Comparison of ENCODE assay signal across 12 cellular contexts in genomic region chr5:64766105-64766504, GRCh38. TPM values are rescaled to one million over a fixed set of nuclear protein-coding genes. Genes with fewer than 3 reads are reported as not detected.
DNase-seq lines count a peak whose midpoint lies in the region; ATAC-seq and TF ChIP-seq lines count a peak whose summit lies in the region.
"Had no signal": no experiment of that assay in that cellular context is flagged by ENCODE, and none has a peak within 500 bp of the region (broad histone marks: within the 10 kb centered on the region; RNA-seq: fewer than 3 reads in every experiment).

No MANE protein-coding gene starts in this region.

- H3F3A ChIP-seq in smooth muscle cell (ENCODE audit: low read depth) = no peaks in the 10 kb centered on the region

- H3K79me2 ChIP-seq in fibroblast of lung (ENCODE audit: control insufficient read depth, insufficient read depth, low read length) = peaks cover 56% of the 10 kb centered on the region
- H3K79me2 ChIP-seq in smooth muscle cell (ENCODE audit: low read depth) = peaks cover 93% of the 10 kb centered on the region

- H3K27ac ChIP-seq in fibroblast of lung (ENCODE audit: insufficient read depth, low read length) = peak overlapping the region; percentile 15
- peak overlapping the region; percentile 40 for H3K27ac ChIP-seq in smooth muscle cell (ENCODE audit: low read depth)

- H2AFZ ChIP-seq in fibroblast of lung (ENCODE audit: low read length) (no peak overlapping the region), smooth muscle cell (ENCODE audit: low read depth) (no peak overlapping the region)

- H3K4me1 Mint-ChIP-seq in activated naive CD8-positive, alpha-beta T cell treated with anti-CD3 and anti-CD28 coated beads, Interleukin-2, amount 10 ng/mL, durations not matched to agents 7 days and 5 days = peaks cover 23% of the 10 kb centered on the region
- H3K4me1 Mint-ChIP-seq in activated naive CD8-positive, alpha-beta T cell treated with anti-CD3 and anti-CD28 coated beads, Interleukin-2, amount 50 U/mL, for 24 hours = peaks cover 39% of the 10 kb centered on the region
- H3K4me1 Mint-ChIP-seq in T-cell = peaks cover 55 to 61% (median 61%) of the 10 kb centered on the region in 3 donors
- peaks cover 37% of the 10 kb centered on the region for H3K4me1 Mint-ChIP-seq in stimulated activated effector memory CD8-positive, alpha-beta T cell treated with anti-CD3 and anti-CD28 coated beads, Interleukin-12 subunit alpha, Interleukin-12 subunit beta, amount 100 ng/mL, for 72 hours

- H3K4me3 ChIP-seq in fibroblast of lung (replicated peaks in 1 of 4; ENCODE audit: control extremely low read depth in 1 of 4, insufficient read depth in 1 of 4, low read depth in 3 of 4, low read length in 4 of 4) = no peak overlapping the region
- H3K4me3 ChIP-seq in smooth muscle cell = no peak overlapping the region

- POLR2A ChIA-PET in activated naive CD8-positive, alpha-beta T cell treated with anti-CD3 and anti-CD28 coated beads, Interleukin-2, amount 10 ng/mL, durations not matched to agents 7 days and 5 days (lab: Charles Lee) = no interaction called here
- POLR2A ChIA-PET in T-cell (lab: Charles Lee) = no interaction called here

- H3K36me3 ChIP-seq in fibroblast of lung (ENCODE audit: control insufficient read depth, insufficient read depth, low read length) (no peaks in the 10 kb centered on the region), smooth muscle cell (ENCODE audit: low read depth) (no peaks in the 10 kb centered on the region)

- TF ChIP-seq CTCF in fibroblast of lung (conservative IDR thresholded peaks at IDR 0.05 in 1 of 2, IDR thresholded peaks at IDR 0.05 in 1 of 2; ENCODE audit: low read depth in 1 of 2, low read length in 2 of 2) = no peak
- TF ChIP-seq CTCF in smooth muscle cell (IDR thresholded peaks at IDR 0.05; ENCODE audit: borderline replicate concordance, insufficient read depth, poor library complexity, severe bottlenecking) = no peak

- no peak for ATAC-seq in activated naive CD8-positive, alpha-beta T cell treated with anti-CD3 and anti-CD28 coated beads, Interleukin-2, amount 10 ng/mL, durations not matched to agents 7 days and 5 days (ENCODE audit: low read depth)
- ATAC-seq in activated naive CD8-positive, alpha-beta T cell treated with anti-CD3 and anti-CD28 coated beads, Interleukin-2, amount 50 U/mL, for 24 hours = no peak
- no peak for ATAC-seq in T-cell (replicated peaks in 1 of 4)
- no peak for ATAC-seq in stimulated activated effector memory CD8-positive, alpha-beta T cell treated with anti-CD3 and anti-CD28 coated beads, Interleukin-12 subunit alpha, Interleukin-12 subunit beta, amount 100 ng/mL, for 72 hours
- ATAC-seq: right cardiac atrium had no signal

- peaks cover 9% of the 10 kb centered on the region for H3K36me3 Mint-ChIP-seq in activated naive CD8-positive, alpha-beta T cell treated with anti-CD3 and anti-CD28 coated beads, Interleukin-2, amount 10 ng/mL, durations not matched to agents 7 days and 5 days
- peaks cover 12% of the 10 kb centered on the region for H3K36me3 Mint-ChIP-seq in activated naive CD8-positive, alpha-beta T cell treated with anti-CD3 and anti-CD28 coated beads, Interleukin-2, amount 50 U/mL, for 24 hours (ENCODE audit: low read depth)
- peaks cover 10% of the 10 kb centered on the region for H3K36me3 Mint-ChIP-seq in T-cell
- peaks cover 27% of the 10 kb centered on the region for H3K36me3 Mint-ChIP-seq in stimulated activated effector memory CD8-positive, alpha-beta T cell treated with anti-CD3 and anti-CD28 coated beads, Interleukin-12 subunit alpha, Interleukin-12 subunit beta, amount 100 ng/mL, for 72 hours

- no peak overlapping the region for H3K4me3 Mint-ChIP-seq in activated naive CD8-positive, alpha-beta T cell treated with anti-CD3 and anti-CD28 coated beads, Interleukin-2, amount 10 ng/mL, durations not matched to agents 7 days and 5 days
- H3K4me3 Mint-ChIP-seq in activated naive CD8-positive, alpha-beta T cell treated with anti-CD3 and anti-CD28 coated beads, Interleukin-2, amount 50 U/mL, for 24 hours = no peak overlapping the region
- H3K4me3 Mint-ChIP-seq in T-cell = peak overlapping the region in 2 of 3 donors; percentile 7 to 98
- no peak overlapping the region for H3K4me3 Mint-ChIP-seq in stimulated activated effector memory CD8-positive, alpha-beta T cell treated with anti-CD3 and anti-CD28 coated beads, Interleukin-12 subunit alpha, Interleukin-12 subunit beta, amount 100 ng/mL, for 72 hours

- H3K9me3 Mint-ChIP-seq in activated naive CD8-positive, alpha-beta T cell treated with anti-CD3 and anti-CD28 coated beads, Interleukin-2, amount 10 ng/mL, durations not matched to agents 7 days and 5 days = no peaks in the 10 kb centered on the region
- H3K9me3 Mint-ChIP-seq in activated naive CD8-positive, alpha-beta T cell treated with anti-CD3 and anti-CD28 coated beads, Interleukin-2, amount 50 U/mL, for 24 hours = no peaks in the 10 kb centered on the region
- no peaks in the 10 kb centered on the region for H3K9me3 Mint-ChIP-seq in T-cell
- H3K9me3 Mint-ChIP-seq in stimulated activated effector memory CD8-positive, alpha-beta T cell treated with anti-CD3 and anti-CD28 coated beads, Interleukin-12 subunit alpha, Interleukin-12 subunit beta, amount 100 ng/mL, for 72 hours = no peaks in the 10 kb centered on the region
- H3K9me3 Mint-ChIP-seq: memory B cell had no signal

- H3K27ac Mint-ChIP-seq in activated naive CD8-positive, alpha-beta T cell treated with anti-CD3 and anti-CD28 coated beads, Interleukin-2, amount 10 ng/mL, durations not matched to agents 7 days and 5 days = peak overlapping the region; percentile 3
- no peak overlapping the region for H3K27ac Mint-ChIP-seq in activated naive CD8-positive, alpha-beta T cell treated with anti-CD3 and anti-CD28 coated beads, Interleukin-2, amount 50 U/mL, for 24 hours
- peak overlapping the region in 1 of 2 donors; percentile 24 for H3K27ac Mint-ChIP-seq in T-cell
- H3K27ac Mint-ChIP-seq in stimulated activated effector memory CD8-positive, alpha-beta T cell treated with anti-CD3 and anti-CD28 coated beads, Interleukin-12 subunit alpha, Interleukin-12 subunit beta, amount 100 ng/mL, for 72 hours = no peak overlapping the region

- H4K20me1 ChIP-seq in fibroblast of lung (ENCODE audit: control insufficient read depth, extremely low read depth, insufficient read depth, low read length) (no peaks in the 10 kb centered on the region), smooth muscle cell (ENCODE audit: low read depth) (peaks cover 47% of the 10 kb centered on the region)

- H3K4me1 ChIP-seq in fibroblast of lung (ENCODE audit: control insufficient read depth, extremely low read depth, insufficient read depth, low read length) (peaks cover 9% of the 10 kb centered on the region), smooth muscle cell (ENCODE audit: low read depth) (peaks cover 18% of the 10 kb centered on the region)

- no peaks in the 10 kb centered on the region for H3K27me3 ChIP-seq in fibroblast of lung (ENCODE audit: control insufficient read depth, insufficient read depth, low read length)
- no peaks in the 10 kb centered on the region for H3K27me3 ChIP-seq in smooth muscle cell (ENCODE audit: low read depth)

- no peak for DNase-seq in activated naive CD8-positive, alpha-beta T cell treated with anti-CD3 and anti-CD28 coated beads, Interleukin-2, amount 10 ng/mL, durations not matched to agents 7 days and 5 days
- no peak for DNase-seq in activated naive CD8-positive, alpha-beta T cell treated with anti-CD3 and anti-CD28 coated beads, Interleukin-2, amount 50 U/mL, for 24 hours
- no peak for DNase-seq in T-cell
- DNase-seq in fibroblast of lung (ENCODE audit: low read depth in 2 of 2) = peak; percentile 25 to 30
- DNase-seq in smooth muscle cell (lab: John Stamatoyannopoulos, UW; ENCODE audit: unreplicated experiment) = no peak
- no peak for DNase-seq in stimulated activated effector memory CD8-positive, alpha-beta T cell treated with anti-CD3 and anti-CD28 coated beads, Interleukin-12 subunit alpha, Interleukin-12 subunit beta, amount 100 ng/mL, for 72 hours (ENCODE audit: low spot score in 2 of 2)
- no peak for DNase-seq in H4 (ENCODE audit: low spot score)
- no peak for DNase-seq in stimulated activated CD4-positive, alpha-beta T cell treated with anti-CD3 and anti-CD28 coated beads, Interleukin-1b, Interleukin-23, amount 100 ng/mL, for 48 hours
- DNase-seq: cerebellar nuclear complex, NCI-H1930, right cardiac atrium had no signal

- H3K9ac ChIP-seq in fibroblast of lung (ENCODE audit: insufficient read depth, low read length) = no peak overlapping the region
- H3K9ac ChIP-seq in smooth muscle cell (ENCODE audit: low read depth) = no peak overlapping the region

- H3K4me2 ChIP-seq in fibroblast of lung (ENCODE audit: extremely low read depth, insufficient read depth, low read length) (no peak overlapping the region), smooth muscle cell (peak overlapping the region; percentile 96)

- CTCF ChIA-PET in T-cell (lab: Charles Lee) = interaction anchor here in 1 of 2 donors (1.4 kb wide), 1 partner anchor 9 kb away, joined by 3 read pairs; no protein-coding TSS in a partner anchor

- H3K9me3 ChIP-seq in fibroblast of lung (ENCODE audit: control insufficient read depth, insufficient read depth, low read depth, low read length) = no peaks in the 10 kb centered on the region
- no peaks in the 10 kb centered on the region for H3K9me3 ChIP-seq in smooth muscle cell (replicated peaks; ENCODE audit: low read depth)

- no peaks in the 10 kb centered on the region for H3K27me3 Mint-ChIP-seq in activated naive CD8-positive, alpha-beta T cell treated with anti-CD3 and anti-CD28 coated beads, Interleukin-2, amount 10 ng/mL, durations not matched to agents 7 days and 5 days
- H3K27me3 Mint-ChIP-seq in activated naive CD8-positive, alpha-beta T cell treated with anti-CD3 and anti-CD28 coated beads, Interleukin-2, amount 50 U/mL, for 24 hours = no peaks in the 10 kb centered on the region
- no peaks in the 10 kb centered on the region for H3K27me3 Mint-ChIP-seq in T-cell
- H3K27me3 Mint-ChIP-seq: memory B cell had no signal

RNA-seq across cellular contexts. Expression of gene SREK1IP1, which starts 2.4 kb away (rescaled TPM):
- 10 to 100 TPM; 19.0 to 20.6 TPM for total RNA-seq in activated naive CD8-positive, alpha-beta T cell treated with anti-CD3 and anti-CD28 coated beads, Interleukin-2, amount 10 ng/mL, durations not matched to agents 7 days and 5 days
- total RNA-seq in T-cell (10 to 100 TPM; 16.2 to 26.4 (median 22.7) TPM), fibroblast of lung (9.5 and 13.5 TPM in 2 replicates), smooth muscle cell (21.7 and 37.6 TPM in 2 replicates)
- polyA plus RNA-seq in fibroblast of lung (6.5 and 6.9 TPM in 2 replicates), smooth muscle cell (36.5 and 36.6 TPM in 2 replicates)
- 10.0 and 10.1 TPM in 2 replicates for polyA plus RNA-seq in fibroblast of lung (2012)
- polyA minus RNA-seq in fibroblast of lung (ENCODE audit: low replicate concordance) = 1.7 and 1.8 TPM in 2 replicates
- 6.1 and 6.8 TPM in 2 replicates for total RNA-seq in H4 (2014; rRNA removed; shearing (Covaris generic))

RNA-seq across cellular contexts. Expression of gene CWC27, which starts 2.6 kb away (rescaled TPM):
- 10 to 100 TPM; 20.3 to 23.0 TPM for total RNA-seq in activated naive CD8-positive, alpha-beta T cell treated with anti-CD3 and anti-CD28 coated beads, Interleukin-2, amount 10 ng/mL, durations not matched to agents 7 days and 5 days
- total RNA-seq in T-cell (10 to 100 TPM; 15.5 to 32.3 (median 18.8) TPM), fibroblast of lung (16.9 and 17.3 TPM in 2 replicates), smooth muscle cell (32.8 and 34.6 TPM in 2 replicates)
- polyA plus RNA-seq in fibroblast of lung (37.2 and 37.5 TPM in 2 replicates), smooth muscle cell (40.8 and 42.2 TPM in 2 replicates)
- polyA plus RNA-seq in fibroblast of lung (2012) = 29.5 TPM in 2 replicates
- polyA minus RNA-seq in fibroblast of lung (ENCODE audit: low replicate concordance) = 9.0 and 11.6 TPM in 2 replicates
- 11.2 and 24.4 TPM in 2 replicates for total RNA-seq in H4 (2014; rRNA removed; shearing (Covaris generic))

Comparison
In these comparisons a context has a peak if more than half of its experiments do, and no peak if none do; other contexts are left out.
1. DNase-seq: peak in fibroblast of lung (2 of 2); none in activated naive CD8-positive, alpha-beta T cell treated with anti-CD3 and anti-CD28 coated beads, Interleukin-2, amount 10 ng/mL, durations not matched to agents 7 days and 5 days (single experiment), activated naive CD8-positive, alpha-beta T cell treated with anti-CD3 and anti-CD28 coated beads, Interleukin-2, amount 50 U/mL, for 24 hours (single experiment), T-cell (0 of 34), smooth muscle cell (single experiment), stimulated activated effector memory CD8-positive, alpha-beta T cell treated with anti-CD3 and anti-CD28 coated beads, Interleukin-12 subunit alpha, Interleukin-12 subunit beta, amount 100 ng/mL, for 72 hours (0 of 2), H4 (single experiment) and stimulated activated CD4-positive, alpha-beta T cell treated with anti-CD3 and anti-CD28 coated beads, Interleukin-1b, Interleukin-23, amount 100 ng/mL, for 48 hours (single experiment).
2. H3K4me3 Mint-ChIP-seq: peak in T-cell (2 of 3); none in activated naive CD8-positive, alpha-beta T cell treated with anti-CD3 and anti-CD28 coated beads, Interleukin-2, amount 10 ng/mL, durations not matched to agents 7 days and 5 days (single experiment), activated naive CD8-positive, alpha-beta T cell treated with anti-CD3 and anti-CD28 coated beads, Interleukin-2, amount 50 U/mL, for 24 hours (single experiment) and stimulated activated effector memory CD8-positive, alpha-beta T cell treated with anti-CD3 and anti-CD28 coated beads, Interleukin-12 subunit alpha, Interleukin-12 subunit beta, amount 100 ng/mL, for 72 hours (single experiment).